In the genomic region with DNA sequence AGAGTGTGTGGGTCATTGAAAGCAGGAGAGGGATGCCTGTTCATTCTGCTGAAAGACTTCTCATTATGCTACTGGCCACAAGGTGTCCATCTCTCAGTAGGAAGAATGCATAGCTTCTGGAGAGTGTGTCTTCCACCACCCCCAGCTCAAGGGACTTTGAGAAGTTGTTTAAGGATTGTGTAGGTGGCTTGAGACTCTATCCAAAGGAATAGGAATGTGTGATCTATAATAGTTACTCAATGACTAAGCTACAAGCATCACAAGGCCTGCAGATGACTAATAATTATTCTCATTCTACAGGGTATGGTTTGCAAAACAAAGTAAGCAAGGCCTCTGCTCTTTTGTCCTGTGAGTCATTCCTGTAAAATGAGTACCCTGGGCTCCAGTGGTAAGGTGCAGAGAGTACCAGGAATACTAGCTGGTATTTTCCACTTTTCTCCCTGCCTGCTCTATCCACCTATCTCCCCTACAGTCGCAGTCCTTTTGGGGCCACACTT, we compare ENCODE assay signal across 10 cellular contexts.
A peak's percentile ranks its signal among the peaks of the same experiment; 100 is the strongest.
DNase-seq lines count a peak whose midpoint lies in the region; ATAC-seq, FAIRE-seq and TF ChIP-seq lines count a peak whose summit lies in the region.
"Had no signal": no experiment of that assay in that cellular context is flagged by ENCODE, and none has a peak within 500 bp of the region (broad histone marks: within the 10 kb centered on the region; RNA-seq: fewer than 3 reads in every experiment).

No MANE protein-coding gene starts in this region.

- H3K79me2 ChIP-seq in HepG2 (ENCODE audit: insufficient read depth, low read length), result no peaks in the 10 kb centered on the region

- H3K27me3 Mint-ChIP-seq in stimulated activated naive B cell treated with anti-CD40 and anti-IgM and Interleukin-4, amounts not matched to agents 10 μg/mL and 1 μg/mL and 100 μg/mL, for 72 hours, result no peaks in the 10 kb centered on the region

- H2AFZ ChIP-seq in HepG2 (ENCODE audit: low read length), result no peak overlapping the region

- peak; percentile 99 for ATAC-seq in HepG2
- no peak for ATAC-seq in stimulated activated naive B cell treated with anti-CD40 and anti-IgM and Interleukin-4, amounts not matched to agents 10 μg/mL and 1 μg/mL and 100 μg/mL, for 72 hours (replicated peaks)
- no peak for ATAC-seq in HG03108 (IDR thresholded peaks at IDR 0.05; ENCODE audit: unreplicated experiment)
- ATAC-seq in left ventricle myocardium superior, result no peak

- DNase-seq in AG04450 (ENCODE audit: low read depth, low spot score), result peak; percentile 90
- peak; percentile 87 for DNase-seq in HS-27A (ENCODE audit: low read depth)
- peak; percentile 98 for DNase-seq in astrocyte of the spinal cord (ENCODE audit: low read depth, low spot score)
- DNase-seq in HepG2 (ENCODE audit: low spot score), result peak; percentile 47
- no peak for DNase-seq in stimulated activated naive B cell treated with anti-CD40 and anti-IgM and Interleukin-4, amounts not matched to agents 10 μg/mL and 1 μg/mL and 100 μg/mL, for 72 hours
- no peak for DNase-seq in NCI-H524 (lab: John Stamatoyannopoulos, UW)
- no peak for DNase-seq in left ventricle myocardium superior
- DNase-seq: DMS79 treated with DMSO at 0.1 percent for 48 hours, NCI-H2081 treated with DMSO at 0.1 percent for 48 hours had no signal

- no peak overlapping the region for H3K27ac Mint-ChIP-seq in stimulated activated naive B cell treated with anti-CD40 and anti-IgM and Interleukin-4, amounts not matched to agents 10 μg/mL and 1 μg/mL and 100 μg/mL, for 72 hours

- WGBS in HepG2 (ENCODE audit: low lambda C conversion rate), result 0% methylated on average over 1 of the region's 1 CpG

- TF ChIP-seq RAD21 in HepG2 (CRISPR knock-in tag; IDR thresholded peaks at IDR 0.05), result no peak

- H3K9me3 Mint-ChIP-seq in stimulated activated naive B cell treated with anti-CD40 and anti-IgM and Interleukin-4, amounts not matched to agents 10 μg/mL and 1 μg/mL and 100 μg/mL, for 72 hours, result no peaks in the 10 kb centered on the region

- intact Hi-C loops in HepG2 (cut with micrococcal nuclease; ENCODE audit: unreplicated experiment), result no loop called here
- intact Hi-C loops in left ventricle myocardium superior (cut with micrococcal nuclease), result no loop called here

- no peak overlapping the region for H3K9ac ChIP-seq in HepG2 (ENCODE audit: insufficient read depth, low read depth, low read length)

- in situ Hi-C loops in astrocyte of the spinal cord (cut with HindIII; ENCODE audit: low sequenced_read_pairs) (no loop called here), HepG2 (cut with HindIII; ENCODE audit: extremely low pct_ligation_motif_present, low pct_unique_long_range_greater_than_20kb) (no loop called here)

- H3K9me3 ChIP-seq in AG04450 (ENCODE audit: control insufficient read depth, insufficient read depth, low read length) (no peaks in the 10 kb centered on the region), HepG2 (ENCODE audit: low read length) (peaks cover 17% of the 10 kb centered on the region; the same call in 1 of the 2 replicates)

- peaks cover 10% of the 10 kb centered on the region; the same call in 1 of the 2 replicates for H3K4me1 ChIP-seq in HepG2 (ENCODE audit: insufficient read depth, low read length)

- TF ChIP-seq CTCF in AG04450 (IDR thresholded peaks at IDR 0.05; ENCODE audit: low read depth, low read length) (peak; percentile 61), astrocyte of the spinal cord (IDR thresholded peaks at IDR 0.05; ENCODE audit: low read depth, low read length) (peak; percentile 42), HepG2 (CRISPR knock-in tag; IDR thresholded peaks at IDR 0.05) (no peak)

- H3K36me3 ChIP-seq in HepG2 (replicated peaks in 1 of 2; ENCODE audit: control insufficient read depth in 1 of 2, insufficient read depth in 2 of 2, low read length in 2 of 2), result no peaks in the 10 kb centered on the region

- no peak for TF ChIP-seq POLR2A in HepG2 (IDR thresholded peaks at IDR 0.05; ENCODE audit: insufficient read depth in 1 of 2, low read depth in 2 of 2, low read length in 2 of 2)

- no peak for FAIRE-seq in HepG2 (lab: Jason Lieb, UNC)

- H3K27me3 ChIP-seq in AG04450 (ENCODE audit: control insufficient read depth, insufficient read depth, low read length) (no peaks in the 10 kb centered on the region), HepG2 (ENCODE audit: control insufficient read depth in 1 of 2, insufficient read depth in 2 of 2, low read length in 2 of 2) (no peaks in the 10 kb centered on the region)

- no peak overlapping the region for H3K4me3 Mint-ChIP-seq in stimulated activated naive B cell treated with anti-CD40 and anti-IgM and Interleukin-4, amounts not matched to agents 10 μg/mL and 1 μg/mL and 100 μg/mL, for 72 hours

- CTCF ChIA-PET in AG04450 (lab: Charles Lee), result interaction anchor here (0.6 to 3.1 kb wide), 8 partner anchors 10 to 1094 kb away, joined by 3 to 13 read pairs (median 6); no protein-coding TSS in a partner anchor
- CTCF ChIA-PET in HepG2 (lab: Yijun Ruan, JAX; ENCODE audit: low intra/inter-chr PET ratio, low total read pairs), result no interaction called here

- H3K4me3 ChIP-seq in AG04450 (ENCODE audit: low read depth, low read length), result no peak overlapping the region
- no peak overlapping the region for H3K4me3 ChIP-seq in astrocyte of the spinal cord (ENCODE audit: low read depth, low read length)
- H3K4me3 ChIP-seq in HepG2 (replicated peaks in 1 of 3; ENCODE audit: insufficient read depth in 1 of 3, low read depth in 2 of 3, low read length in 3 of 3), result no peak overlapping the region

- POLR2A ChIA-PET in AG04450 (lab: Yijun Ruan, JAX) (interaction anchor here (0.6 to 1.7 kb wide), 6 partner anchors 8 to 82 kb away, joined by 3 to 8 read pairs (median 4); no protein-coding TSS in a partner anchor), HepG2 (lab: Yijun Ruan, JAX) (no interaction called here)

- TF ChIP-seq EP300 in HepG2 (IDR thresholded peaks at IDR 0.05; ENCODE audit: low read depth in 2 of 2, low read length in 2 of 2) (0 out of 4 replicates have a peak, but pooled peaks of 1 of the 2 experiments have one; percentile 5), HepG2 (CRISPR knock-in tag; IDR thresholded peaks at IDR 0.05; ENCODE audit: borderline replicate concordance) (no peak)

- no peaks in the 10 kb centered on the region for H3K36me3 Mint-ChIP-seq in stimulated activated naive B cell treated with anti-CD40 and anti-IgM and Interleukin-4, amounts not matched to agents 10 μg/mL and 1 μg/mL and 100 μg/mL, for 72 hours

- H3K4me1 Mint-ChIP-seq in stimulated activated naive B cell treated with anti-CD40 and anti-IgM and Interleukin-4, amounts not matched to agents 10 μg/mL and 1 μg/mL and 100 μg/mL, for 72 hours, result no peaks in the 10 kb centered on the region

- no peaks in the 10 kb centered on the region for H4K20me1 ChIP-seq in HepG2 (ENCODE audit: insufficient read depth, low read length)

- H3K27ac ChIP-seq in AG04450 (ENCODE audit: low read depth, low read length) (peak overlapping the region; percentile 93), HepG2 (ENCODE audit: extremely low read length, insufficient read depth, low read length) (no peak overlapping the region)

- H3K4me2 ChIP-seq in HepG2 (ENCODE audit: low read depth, low read length), result no peak overlapping the region

- no TSS peak for BruUV-seq in HepG2 (replicated peaks; lab: Mats Ljungman, UMichigan)

TF ChIP-seq in HepG2, 621 proteins besides CTCF, POLR2A, EP300 and RAD21 (continues in another document):
- TF ChIP-seq PRDM15 (CRISPR knock-in tag; IDR thresholded peaks at IDR 0.05) (no peak), RFXAP (CRISPR knock-in tag; IDR thresholded peaks at IDR 0.05; ENCODE audit: borderline replicate concordance) (no peak), ZBTB7B (CRISPR knock-in tag; IDR thresholded peaks at IDR 0.05) (no peak), JUN (CRISPR knock-in tag; IDR thresholded peaks at IDR 0.05) (peak; percentile 61; the same call in 1 of the 2 replicates)

Comparison
In these comparisons a context has a peak if more than half of its experiments do, and no peak if none do; other contexts are left out.
1. DNase-seq: peak in AG04450 (single experiment), HS-27A (single experiment), astrocyte of the spinal cord (single experiment) and HepG2 (single experiment); none in stimulated activated naive B cell treated with anti-CD40 and anti-IgM and Interleukin-4, amounts not matched to agents 10 μg/mL and 1 μg/mL and 100 μg/mL, for 72 hours (single experiment), NCI-H524 (0 of 2) and left ventricle myocardium superior (single experiment).